ENCODE assay signal across 2 cellular contexts in genomic region chr12:106996102-106996501, GRCh38.
TF ChIP-seq lines count a peak whose summit lies in the region.

No MANE protein-coding gene starts in this region.

TF ChIP-seq in HEK293, 187 proteins besides CTCF, POLR2A, EP300 and RAD21:
- peak; percentile 34; the same call in 1 of the 2 replicates for TF ChIP-seq ZNF580 (tag by site-specific recombination; IDR thresholded peaks at IDR 0.05)
- peak; percentile 87 for TF ChIP-seq ZNF146 (tag by site-specific recombination; IDR thresholded peaks at IDR 0.05)

TF ChIP-seq in K562, 482 proteins besides CTCF, POLR2A, EP300 and RAD21:
- TF ChIP-seq ZNF146 (CRISPR knock-in tag; IDR thresholded peaks at IDR 0.05; ENCODE audit: unreplicated experiment), result peak; percentile 51
